Comparison of ENCODE assay signal across 17 cellular contexts in genomic region chr17:2279707-2280106, GRCh38. TPM values are rescaled to one million over a fixed set of nuclear protein-coding genes. Genes with fewer than 3 reads are reported as not detected.
DNase-seq lines count a peak whose midpoint lies in the region; ATAC-seq and TF ChIP-seq lines count a peak whose summit lies in the region.
"Had no signal": no experiment of that assay in that cellular context is flagged by ENCODE, and none has a peak within 500 bp of the region (broad histone marks: within the 10 kb centered on the region; RNA-seq: fewer than 3 reads in every experiment).

No MANE protein-coding gene starts in this region.

- H3K27ac ChIP-seq in hepatocyte, result no peak overlapping the region
- H3K27ac ChIP-seq in gastroesophageal sphincter, result no peak overlapping the region
- H3K27ac ChIP-seq: 22Rv1, KMS-11 had no signal

- H4K20me1 ChIP-seq in hepatocyte (ENCODE audit: insufficient read depth, poor library complexity, severe bottlenecking), result no peaks in the 10 kb centered on the region

- H3K4me2 ChIP-seq in hepatocyte, result no peak overlapping the region
- H3K4me2 ChIP-seq: KMS-11 had no signal

- CTCF ChIA-PET in activated naive CD4-positive, alpha-beta T cell treated with anti-CD3 and anti-CD28 coated beads, Interleukin-2, amount 10 ng/mL, durations not matched to agents 7 days and 5 days (lab: Charles Lee), result interaction anchor here (1.2 to 7.5 kb wide), 6 partner anchors 13 to 224 kb away, joined by 3 to 86 read pairs (median 7); partner anchors contain the start of gene HIC1

- no peak for TF ChIP-seq EP300 in gastroesophageal sphincter (IDR thresholded peaks at IDR 0.05)

- no peaks in the 10 kb centered on the region for H3K27me3 Mint-ChIP-seq in T-helper 1 cell treated with Interleukin-12 subunit alpha and Interleukin-12 subunit beta and Interleukin-4 antibody, amounts not matched to agents 30 μg/mL and 1 μg/mL, for 36 hours (ENCODE audit: low read depth)
- no peaks in the 10 kb centered on the region for H3K27me3 Mint-ChIP-seq in activated naive CD4-positive, alpha-beta T cell treated with anti-CD3 and anti-CD28 coated beads, Interleukin-2, amount 10 ng/mL, durations not matched to agents 7 days and 5 days
- H3K27me3 Mint-ChIP-seq in activated T-helper 1 cell treated with anti-CD3 and anti-CD28 coated beads, Interleukin-12 subunit alpha, Interleukin-12 subunit beta, Interleukin-2, Interleukin-4 antibody, amounts not matched to agents 30 ng/mL and 10 ng/mL and 1 ng/mL, durations not matched to agents 14 hours and 24 hours and 36 hours (ENCODE audit: insufficient read depth), result no peaks in the 10 kb centered on the region

- ATAC-seq in gastroesophageal sphincter, result no peak
- ATAC-seq: CD8-positive, alpha-beta T cell had no signal

- H3K36me3 ChIP-seq in hepatocyte (replicated peaks; ENCODE audit: insufficient read depth, low read depth) (no peaks in the 10 kb centered on the region), gastroesophageal sphincter (peaks cover 5 to 86% of the 10 kb centered on the region in 2 donors)

- no peaks in the 10 kb centered on the region for H3K4me1 ChIP-seq in hepatocyte (ENCODE audit: insufficient read depth)
- peaks cover 0 to 25% (median 0%) of the 10 kb centered on the region in 3 donors for H3K4me1 ChIP-seq in gastroesophageal sphincter
- H3K4me1 ChIP-seq: BE2C had no signal

- TF ChIP-seq CTCF in hepatocyte (IDR thresholded peaks at IDR 0.05; ENCODE audit: poor library complexity) (no peak), gastroesophageal sphincter (IDR thresholded peaks at IDR 0.05) (no peak), lower leg skin (IDR thresholded peaks at IDR 0.05) (no peak)

- H3K4me1 Mint-ChIP-seq in T-helper 1 cell treated with Interleukin-12 subunit alpha and Interleukin-12 subunit beta and Interleukin-4 antibody, amounts not matched to agents 30 μg/mL and 1 μg/mL, for 36 hours (ENCODE audit: low read depth), result peaks cover 52% of the 10 kb centered on the region
- H3K4me1 Mint-ChIP-seq in activated naive CD4-positive, alpha-beta T cell treated with anti-CD3 and anti-CD28 coated beads, Interleukin-2, amount 10 ng/mL, durations not matched to agents 7 days and 5 days, result peaks cover 75% of the 10 kb centered on the region
- H3K4me1 Mint-ChIP-seq in activated T-helper 1 cell treated with anti-CD3 and anti-CD28 coated beads, Interleukin-12 subunit alpha, Interleukin-12 subunit beta, Interleukin-2, Interleukin-4 antibody, amounts not matched to agents 30 ng/mL and 10 ng/mL and 1 ng/mL, durations not matched to agents 14 hours and 24 hours and 36 hours (ENCODE audit: low read depth), result peaks cover 59% of the 10 kb centered on the region
- H3K4me1 Mint-ChIP-seq: H9 had no signal

- peaks cover 41% of the 10 kb centered on the region for H3K36me3 Mint-ChIP-seq in T-helper 1 cell treated with Interleukin-12 subunit alpha and Interleukin-12 subunit beta and Interleukin-4 antibody, amounts not matched to agents 30 μg/mL and 1 μg/mL, for 36 hours (ENCODE audit: low read depth)
- H3K36me3 Mint-ChIP-seq in activated naive CD4-positive, alpha-beta T cell treated with anti-CD3 and anti-CD28 coated beads, Interleukin-2, amount 10 ng/mL, durations not matched to agents 7 days and 5 days, result peaks cover 62% of the 10 kb centered on the region
- peaks cover 52% of the 10 kb centered on the region for H3K36me3 Mint-ChIP-seq in activated T-helper 1 cell treated with anti-CD3 and anti-CD28 coated beads, Interleukin-12 subunit alpha, Interleukin-12 subunit beta, Interleukin-2, Interleukin-4 antibody, amounts not matched to agents 30 ng/mL and 10 ng/mL and 1 ng/mL, durations not matched to agents 14 hours and 24 hours and 36 hours (ENCODE audit: low read depth)

- TF ChIP-seq POLR2A in gastroesophageal sphincter (IDR thresholded peaks at IDR 0.05) (no peak), lower leg skin (IDR thresholded peaks at IDR 0.05) (no peak)

- H3K4me3 ChIP-seq in hepatocyte (no peak overlapping the region), gastroesophageal sphincter (no peak overlapping the region), lower leg skin (ENCODE audit: low read depth, poor library complexity, severe bottlenecking) (no peak overlapping the region)
- H3K4me3 ChIP-seq: MG63 had no signal

- H3K9me3 ChIP-seq in hepatocyte (ENCODE audit: low read depth) (no peaks in the 10 kb centered on the region), gastroesophageal sphincter (no peaks in the 10 kb centered on the region)
- H3K9me3 ChIP-seq: BE2C, MG63 had no signal

- intact Hi-C loops in activated T-helper 1 cell treated with anti-CD3 and anti-CD28 coated beads, Interleukin-12 subunit alpha, Interleukin-12 subunit beta, Interleukin-2, Interleukin-4 antibody, amounts not matched to agents 30 ng/mL and 10 ng/mL and 1 ng/mL, durations not matched to agents 14 hours and 24 hours and 36 hours (cut with micrococcal nuclease), result no loop called here
- intact Hi-C loops in lower leg skin (cut with DNase I; ENCODE audit: low total_unique reads), result no loop called here

- no peaks in the 10 kb centered on the region for H3K27me3 ChIP-seq in hepatocyte
- no peaks in the 10 kb centered on the region for H3K27me3 ChIP-seq in gastroesophageal sphincter
- H3K27me3 ChIP-seq: BE2C, MG63 had no signal

- DNase-seq in T-helper 1 cell (no peak), hepatocyte (ENCODE audit: low spot score) (peak; percentile 13), lower leg skin (ENCODE audit: low spot score in 2 of 2) (no peak)
- DNase-seq in activated naive CD4-positive, alpha-beta T cell treated with anti-CD3 and anti-CD28 coated beads, Interleukin-2, amount 10 ng/mL, durations not matched to agents 7 days and 5 days, result no peak
- no peak for DNase-seq in activated naive CD4-positive, alpha-beta T cell treated with Interleukin-2 at 50 U/mL for 16 hours
- no peak for DNase-seq in activated T-helper 1 cell treated with anti-CD3 and anti-CD28 coated beads, Interleukin-12 subunit alpha, Interleukin-12 subunit beta, Interleukin-2, Interleukin-4 antibody, amounts not matched to agents 30 ng/mL and 10 ng/mL and 1 ng/mL, durations not matched to agents 14 hours and 24 hours and 36 hours (ENCODE audit: low spot score)
- DNase-seq: BE2C; CD8-positive, alpha-beta T cell; H9; MG63; NCI-H1092; NCI-H2081 treated with DMSO at 0.1 percent for 48 hours; NCI-H510A treated with DMSO at 0.1 percent for 48 hours had no signal

- peaks cover 5% of the 10 kb centered on the region for H3K79me2 ChIP-seq in hepatocyte

- no peak overlapping the region for H3K4me3 Mint-ChIP-seq in T-helper 1 cell treated with Interleukin-12 subunit alpha and Interleukin-12 subunit beta and Interleukin-4 antibody, amounts not matched to agents 30 μg/mL and 1 μg/mL, for 36 hours
- no peak overlapping the region for H3K4me3 Mint-ChIP-seq in activated naive CD4-positive, alpha-beta T cell treated with anti-CD3 and anti-CD28 coated beads, Interleukin-2, amount 10 ng/mL, durations not matched to agents 7 days and 5 days
- no peak overlapping the region for H3K4me3 Mint-ChIP-seq in activated T-helper 1 cell treated with anti-CD3 and anti-CD28 coated beads, Interleukin-12 subunit alpha, Interleukin-12 subunit beta, Interleukin-2, Interleukin-4 antibody, amounts not matched to agents 30 ng/mL and 10 ng/mL and 1 ng/mL, durations not matched to agents 14 hours and 24 hours and 36 hours
- H3K4me3 Mint-ChIP-seq: CD8-positive, alpha-beta T cell; H9 had no signal

- peak overlapping the region; percentile 47 for H3K27ac Mint-ChIP-seq in T-helper 1 cell treated with Interleukin-12 subunit alpha and Interleukin-12 subunit beta and Interleukin-4 antibody, amounts not matched to agents 30 μg/mL and 1 μg/mL, for 36 hours
- peak overlapping the region; percentile 85 for H3K27ac Mint-ChIP-seq in activated naive CD4-positive, alpha-beta T cell treated with anti-CD3 and anti-CD28 coated beads, Interleukin-2, amount 10 ng/mL, durations not matched to agents 7 days and 5 days
- H3K27ac Mint-ChIP-seq in activated T-helper 1 cell treated with anti-CD3 and anti-CD28 coated beads, Interleukin-12 subunit alpha, Interleukin-12 subunit beta, Interleukin-2, Interleukin-4 antibody, amounts not matched to agents 30 ng/mL and 10 ng/mL and 1 ng/mL, durations not matched to agents 14 hours and 24 hours and 36 hours, result peak overlapping the region; percentile 52
- H3K27ac Mint-ChIP-seq: CD8-positive, alpha-beta T cell had no signal

- 90% methylated on average over 9 of the region's 9 CpGs for WGBS in hepatocyte (ENCODE audit: low lambda C conversion rate, missing lambda C conversion rate)
- 90 to 92% methylated on average over 8 to 9 of the region's 9 CpGs for WGBS in gastroesophageal sphincter (ENCODE audit: low coverage in 1 of 2), 2 donors
- 96 to 97% methylated on average over 9 of the region's 9 CpGs for whole genome bisulfite sequencing in lower leg skin, 2 donors

- no peaks in the 10 kb centered on the region for H3K9me3 Mint-ChIP-seq in T-helper 1 cell treated with Interleukin-12 subunit alpha and Interleukin-12 subunit beta and Interleukin-4 antibody, amounts not matched to agents 30 μg/mL and 1 μg/mL, for 36 hours
- H3K9me3 Mint-ChIP-seq in activated naive CD4-positive, alpha-beta T cell treated with anti-CD3 and anti-CD28 coated beads, Interleukin-2, amount 10 ng/mL, durations not matched to agents 7 days and 5 days, result no peaks in the 10 kb centered on the region
- no peaks in the 10 kb centered on the region for H3K9me3 Mint-ChIP-seq in activated T-helper 1 cell treated with anti-CD3 and anti-CD28 coated beads, Interleukin-12 subunit alpha, Interleukin-12 subunit beta, Interleukin-2, Interleukin-4 antibody, amounts not matched to agents 30 ng/mL and 10 ng/mL and 1 ng/mL, durations not matched to agents 14 hours and 24 hours and 36 hours
- H3K9me3 Mint-ChIP-seq: CD8-positive, alpha-beta T cell; H9 had no signal

- no peak overlapping the region for H2AFZ ChIP-seq in hepatocyte

- no peaks in the 10 kb centered on the region for H3K9me2 ChIP-seq in hepatocyte (replicated peaks; ENCODE audit: insufficient read depth)

RNA-seq across cellular contexts. Expression of gene SMG6, which starts 23.9 kb away (rescaled TPM):
- total RNA-seq in activated T-helper 1 cell treated with anti-CD3 and anti-CD28 coated beads, Interleukin-12 subunit alpha, Interleukin-12 subunit beta, Interleukin-2, Interleukin-4 antibody, amounts not matched to agents 30 ng/mL and 10 ng/mL and 1 ng/mL, durations not matched to agents 14 hours and 24 hours and 36 hours, result 35.3 and 39.5 TPM in 2 replicates
- total RNA-seq in hepatocyte (8.5 and 19.9 TPM in 2 replicates), gastroesophageal sphincter (10 to 100 TPM; 27.2 to 75.5 (median 43.9) TPM), lower leg skin (10 to 100 TPM; 22.5 to 54.6 (median 29.5) TPM)
- 11.9 and 12.1 TPM in 2 replicates for polyA plus RNA-seq in hepatocyte

RNA-seq across cellular contexts. Expression of gene SRR, which starts 24.0 kb away (rescaled TPM):
- total RNA-seq in activated T-helper 1 cell treated with anti-CD3 and anti-CD28 coated beads, Interleukin-12 subunit alpha, Interleukin-12 subunit beta, Interleukin-2, Interleukin-4 antibody, amounts not matched to agents 30 ng/mL and 10 ng/mL and 1 ng/mL, durations not matched to agents 14 hours and 24 hours and 36 hours, result 14.9 and 17.4 TPM in 2 replicates
- total RNA-seq in hepatocyte (16.0 and 27.7 TPM in 2 replicates), gastroesophageal sphincter (10 to 100 TPM; 13.7 to 38.8 (median 16.9) TPM), lower leg skin (10 to 100 TPM in 3 of 4 donors, 1 to 10 TPM in 1; 1.4 to 14.4 (median 12.9) TPM)
- polyA plus RNA-seq in hepatocyte, result 7.8 and 11.2 TPM in 2 replicates

RNA-seq across cellular contexts. Expression of gene TSR1, which starts 56.5 kb away (rescaled TPM):
- 91.3 and 92.9 TPM in 2 replicates for total RNA-seq in activated T-helper 1 cell treated with anti-CD3 and anti-CD28 coated beads, Interleukin-12 subunit alpha, Interleukin-12 subunit beta, Interleukin-2, Interleukin-4 antibody, amounts not matched to agents 30 ng/mL and 10 ng/mL and 1 ng/mL, durations not matched to agents 14 hours and 24 hours and 36 hours
- 21.2 and 28.9 TPM in 2 replicates for total RNA-seq in hepatocyte
- polyA plus RNA-seq in hepatocyte, result 20.6 and 22.0 TPM in 2 replicates
- total RNA-seq in gastroesophageal sphincter, result 10 to 100 TPM; 25.0 to 58.3 (median 46.5) TPM
- 10 to 100 TPM; 40.0 to 48.0 (median 44.5) TPM for total RNA-seq in lower leg skin

RNA-seq across cellular contexts. Expression of gene SGSM2, which starts 57.6 kb away (rescaled TPM):
- 39.1 and 45.9 TPM in 2 replicates for total RNA-seq in activated T-helper 1 cell treated with anti-CD3 and anti-CD28 coated beads, Interleukin-12 subunit alpha, Interleukin-12 subunit beta, Interleukin-2, Interleukin-4 antibody, amounts not matched to agents 30 ng/mL and 10 ng/mL and 1 ng/mL, durations not matched to agents 14 hours and 24 hours and 36 hours
- 22.2 and 22.3 TPM in 2 replicates for total RNA-seq in hepatocyte
- polyA plus RNA-seq in hepatocyte, result 34.9 and 51.2 TPM in 2 replicates
- total RNA-seq in gastroesophageal sphincter, result 10 to 100 TPM; 32.9 to 58.6 (median 47.4) TPM
- 10 to 100 TPM; 42.6 to 97.1 (median 56.5) TPM for total RNA-seq in lower leg skin
